ENCODE assay signal across 9 cellular contexts in the genomic region with DNA sequence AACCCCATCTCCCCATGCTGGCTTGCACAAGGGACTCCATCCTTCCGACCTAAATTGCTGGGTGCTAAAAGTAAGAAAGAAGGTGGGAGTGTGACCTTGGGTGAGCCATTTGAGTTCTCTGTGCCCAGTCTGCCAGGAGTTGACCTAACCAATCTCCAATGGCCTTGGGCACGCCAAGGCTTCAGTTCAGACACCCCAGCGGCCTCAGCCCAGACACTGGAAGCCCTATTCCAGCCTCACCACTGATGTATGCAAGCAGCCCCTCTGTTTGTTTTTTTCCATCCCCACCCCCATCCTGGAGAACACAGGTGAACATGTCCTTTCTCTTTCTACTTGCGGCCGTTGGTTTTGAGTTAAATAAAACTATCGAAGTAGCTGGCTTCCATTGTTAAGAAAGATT. TPM values are rescaled to one million over a fixed set of nuclear protein-coding genes. Genes with fewer than 3 reads are reported as not detected.
DNase-seq lines count a peak whose midpoint lies in the region; ATAC-seq and TF ChIP-seq lines count a peak whose summit lies in the region.
"Had no signal": no experiment of that assay in that cellular context is flagged by ENCODE, and none has a peak within 500 bp of the region (broad histone marks: within the 10 kb centered on the region; RNA-seq: fewer than 3 reads in every experiment).

No MANE protein-coding gene starts in this region.

- no peaks in the 10 kb centered on the region for H3K9me2 ChIP-seq in DOHH2 (replicated peaks; ENCODE audit: control insufficient read depth, low read length)

- peaks cover 44% of the 10 kb centered on the region for H4K20me1 ChIP-seq in DOHH2 (ENCODE audit: control insufficient read depth, insufficient read depth, low read depth, low read length)

- TF ChIP-seq EP300 in gastroesophageal sphincter (IDR thresholded peaks at IDR 0.05), result no peak

- H3K27me3 Mint-ChIP-seq in activated B cell treated with CpG ODN at 0.5 μM for 24 hours, result no peaks in the 10 kb centered on the region

- CTCF ChIA-PET in activated B cell treated with CpG ODN at 0.5 μM for 24 hours (lab: Charles Lee), result interaction anchor here (1.0 to 2.0 kb wide), 5 partner anchors 17 to 115 kb away, joined by 3 to 7 read pairs (median 3); no protein-coding TSS in a partner anchor
- CTCF ChIA-PET in GM10248 (lab: Yijun Ruan, JAX), result interaction anchor here (1.0 to 1.4 kb wide), 6 partner anchors 12 to 78 kb away, joined by 3 to 4 read pairs (median 3); no protein-coding TSS in a partner anchor

- TF ChIP-seq POLR2A in gastroesophageal sphincter (IDR thresholded peaks at IDR 0.05), result no peak

- no peaks in the 10 kb centered on the region for H3K9me3 Mint-ChIP-seq in activated B cell treated with CpG ODN at 0.5 μM for 24 hours

- H3K4me3 ChIP-seq in DOHH2 (ENCODE audit: low read length), result no peak overlapping the region
- H3K4me3 ChIP-seq in gastroesophageal sphincter, result peak overlapping the region in 1 of 2 donors; percentile 33
- H3K4me3 ChIP-seq in skin epidermis, result no peak overlapping the region

- H3K36me3 ChIP-seq in DOHH2 (ENCODE audit: control insufficient read depth, low read length), result peaks cover 36% of the 10 kb centered on the region
- no peaks in the 10 kb centered on the region for H3K36me3 ChIP-seq in gastroesophageal sphincter

- DNase-seq in activated B cell treated with CpG ODN at 0.5 μM for 24 hours, result no peak
- no peak for DNase-seq in GM10248 (ENCODE audit: extremely low spot score)
- DNase-seq in AG08395 (ENCODE audit: low spot score), result no peak
- no peak for DNase-seq in activated CD4-positive, alpha-beta T cell treated with anti-CD3 and anti-CD28 coated beads, Interleukin-2, amount 50 U/mL, for 1 hour

- intact Hi-C loops in activated B cell treated with CpG ODN at 0.5 μM for 24 hours (cut with micrococcal nuclease), result no loop called here

- peaks cover 98% of the 10 kb centered on the region for H3K4me1 Mint-ChIP-seq in activated B cell treated with CpG ODN at 0.5 μM for 24 hours

- ATAC-seq in activated B cell treated with CpG ODN at 0.5 μM for 24 hours (ENCODE audit: low read depth) (no peak), gastroesophageal sphincter (no peak), GM19463 (IDR thresholded peaks at IDR 0.05; ENCODE audit: unreplicated experiment) (no peak)
- ATAC-seq: HCT116 had no signal

- TF ChIP-seq CTCF in DOHH2 (IDR thresholded peaks at IDR 0.05; ENCODE audit: low read depth, low read length, poor library complexity, severe bottlenecking), result no peak
- no peak for TF ChIP-seq CTCF in activated B cell treated with CpG ODN at 0.5 μM for 24 hours (IDR thresholded peaks at IDR 0.05)
- TF ChIP-seq CTCF in gastroesophageal sphincter (IDR thresholded peaks at IDR 0.05), result no peak
- no peak for TF ChIP-seq CTCF in GM10248 (IDR thresholded peaks at IDR 0.05; ENCODE audit: control extremely low read depth, extremely low read depth, low read depth, missing control alignments)

- H3K4me2 ChIP-seq in DOHH2 (ENCODE audit: low read length), result peak overlapping the region; percentile 33

- H3K27ac ChIP-seq in DOHH2 (ENCODE audit: low read depth, low read length), result peak overlapping the region; percentile 19; the same call in 1 of the 2 replicates
- peak overlapping the region; percentile 95 to 100 (median 99) for H3K27ac ChIP-seq in gastroesophageal sphincter
- peak overlapping the region; percentile 1 to 90 (median 75) for H3K27ac ChIP-seq in skin epidermis

- peak overlapping the region; percentile 60 for H3K4me3 Mint-ChIP-seq in activated B cell treated with CpG ODN at 0.5 μM for 24 hours

- H3K4me1 ChIP-seq in DOHH2 (ENCODE audit: control insufficient read depth, low read length), result peaks cover 55% of the 10 kb centered on the region
- H3K4me1 ChIP-seq in gastroesophageal sphincter, result peaks cover 27 to 100% (median 90%) of the 10 kb centered on the region in 3 donors

- no peaks in the 10 kb centered on the region for H3F3A ChIP-seq in DOHH2 (ENCODE audit: control insufficient read depth, insufficient read depth)

- no peaks in the 10 kb centered on the region for H3K27me3 ChIP-seq in DOHH2 (ENCODE audit: control insufficient read depth, low read length)
- no peaks in the 10 kb centered on the region for H3K27me3 ChIP-seq in gastroesophageal sphincter

- POLR2A ChIA-PET in activated B cell treated with CpG ODN at 0.5 μM for 24 hours (lab: Charles Lee), result interaction anchor here (0.6 to 3.1 kb wide), 10 partner anchors 9 to 32 kb away, joined by 3 to 14 read pairs (median 5); partner anchors contain the start of gene MYH9
- POLR2A ChIA-PET in GM10248 (lab: Yijun Ruan, JAX), result interaction anchor here (0.5 to 1.0 kb wide), 4 partner anchors 14 to 41 kb away, joined by 3 to 5 read pairs (median 4); no protein-coding TSS in a partner anchor

- no peaks in the 10 kb centered on the region for H3K9me3 ChIP-seq in DOHH2 (ENCODE audit: control insufficient read depth, insufficient read depth, low read length)
- no peaks in the 10 kb centered on the region for H3K9me3 ChIP-seq in gastroesophageal sphincter

- peaks cover 100% of the 10 kb centered on the region for H3K79me2 ChIP-seq in DOHH2 (ENCODE audit: control insufficient read depth, low read length)

- 30 to 51% methylated on average over 4 to 6 of the region's 6 CpGs for WGBS in gastroesophageal sphincter (ENCODE audit: low coverage in 1 of 2), 2 donors

- H3K36me3 Mint-ChIP-seq in activated B cell treated with CpG ODN at 0.5 μM for 24 hours (ENCODE audit: low read depth), result peaks cover 54% of the 10 kb centered on the region

- peak overlapping the region; percentile 73 for H3K27ac Mint-ChIP-seq in activated B cell treated with CpG ODN at 0.5 μM for 24 hours

RNA-seq across cellular contexts. Expression of gene MYH9, which starts 31.9 kb away (rescaled TPM):
- 714 and 755 TPM in 2 replicates for total RNA-seq in activated B cell treated with CpG ODN at 0.5 μM for 24 hours
- total RNA-seq in gastroesophageal sphincter, result 100 to 1,000 TPM; 304 to 366 (median 322) TPM

Comparison
In these comparisons a context has a peak if more than half of its experiments do, and no peak if none do; other contexts are left out.
1. H3K27ac ChIP-seq: peak in every context shown above with its lines; median percentile 99 in gastroesophageal sphincter; 75 in skin epidermis; 19 in DOHH2.